19 cellular contexts compared by ENCODE assay signal in the genomic region with DNA sequence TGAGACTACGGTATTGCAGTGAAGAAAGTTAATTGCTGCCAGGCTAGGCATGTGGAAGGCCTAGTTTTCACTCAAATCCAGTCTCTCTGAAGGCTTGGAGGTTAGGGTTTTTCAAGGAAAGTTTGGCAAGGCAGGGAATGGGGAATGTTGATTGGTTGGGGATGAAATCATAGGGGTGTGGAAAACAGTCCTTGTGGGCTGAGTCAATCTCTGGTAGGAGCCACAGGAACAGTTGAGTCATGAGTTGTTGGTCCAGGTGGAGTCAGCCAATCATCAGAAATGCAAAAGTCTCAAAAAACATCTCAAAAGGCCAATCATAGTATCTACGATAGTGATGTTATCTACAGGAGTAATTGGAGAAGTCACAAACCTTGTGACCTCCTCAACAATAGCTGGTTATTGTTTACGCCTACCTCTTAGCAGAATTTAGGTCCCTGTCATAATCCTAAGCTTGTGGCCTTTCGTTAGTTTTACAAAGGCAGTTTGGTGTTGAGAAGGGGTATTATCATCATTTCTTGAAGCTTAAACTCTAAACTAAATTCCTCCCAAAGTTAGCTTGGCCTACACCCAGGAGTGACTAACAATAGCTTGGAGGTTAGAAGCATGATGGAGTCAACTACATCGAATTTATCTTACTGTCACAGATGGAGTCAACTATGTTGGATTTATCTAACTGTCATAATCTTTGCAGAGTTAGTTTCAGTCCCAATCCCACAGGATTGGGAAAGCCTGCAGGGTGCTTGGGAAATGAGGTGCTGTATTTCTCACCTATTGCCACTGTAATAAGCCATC. TPM values are rescaled to one million over a fixed set of nuclear protein-coding genes. Genes with fewer than 3 reads are reported as not detected.
DNase-seq lines count a peak whose midpoint lies in the region; ATAC-seq and TF ChIP-seq lines count a peak whose summit lies in the region.
"Had no signal": no experiment of that assay in that cellular context is flagged by ENCODE, and none has a peak within 500 bp of the region (broad histone marks: within the 10 kb centered on the region; RNA-seq: fewer than 3 reads in every experiment).

No MANE protein-coding gene starts in this region.

- CTCF ChIA-PET in activated CD4-positive, alpha-beta T cell treated with anti-CD3 and anti-CD28 coated beads, Interleukin-2, amount 10 ng/mL, durations not matched to agents 7 days and 5 days (lab: Charles Lee) = no interaction called here

- H3K9me3 ChIP-seq in endodermal cell (ENCODE audit: control insufficient read depth, low read length) (peaks cover 19% of the 10 kb centered on the region), gastroesophageal sphincter (no peaks in the 10 kb centered on the region)
- H3K9me3 ChIP-seq: BE2C, suprapubic skin had no signal

- no peaks in the 10 kb centered on the region for H3K4me1 Mint-ChIP-seq in endodermal cell
- H3K4me1 Mint-ChIP-seq in activated CD4-positive, alpha-beta T cell treated with anti-CD3 and anti-CD28 coated beads, Interleukin-2, amount 10 ng/mL, durations not matched to agents 7 days and 5 days = no peaks in the 10 kb centered on the region

- H2AK5ac ChIP-seq in mesendoderm (ENCODE audit: low read length) = no peak overlapping the region

- peak overlapping the region; percentile 3 for H3K4me3 ChIP-seq in endodermal cell (ENCODE audit: low read length)
- no peak overlapping the region for H3K4me3 ChIP-seq in mesendoderm (ENCODE audit: low read length)
- H3K4me3 ChIP-seq in gastroesophageal sphincter = no peak overlapping the region
- H3K4me3 ChIP-seq: suprapubic skin had no signal

- H3K9ac ChIP-seq in endodermal cell (ENCODE audit: extremely low read depth, low read length, poor library complexity, severe bottlenecking) (no peak overlapping the region), mesendoderm (ENCODE audit: low read length) (no peak overlapping the region)

- TF ChIP-seq POLR2A in gastroesophageal sphincter (IDR thresholded peaks at IDR 0.05) = no peak

- TF ChIP-seq CTCF in endodermal cell (conservative IDR thresholded peaks at IDR 0.05) = no peak
- TF ChIP-seq CTCF in gastroesophageal sphincter (IDR thresholded peaks at IDR 0.05) = no peak

- no peak overlapping the region for H2BK120ac ChIP-seq in mesendoderm (ENCODE audit: low read depth, low read length)

- H3K4me1 ChIP-seq in endodermal cell (ENCODE audit: control insufficient read depth, insufficient read depth, low read length) (no peaks in the 10 kb centered on the region), mesendoderm (ENCODE audit: control insufficient read depth, low read depth, low read length) (no peaks in the 10 kb centered on the region), gastroesophageal sphincter (peaks cover 0 to 17% (median 2%) of the 10 kb centered on the region in 3 donors)
- H3K4me1 ChIP-seq: BE2C had no signal

- ATAC-seq in gastroesophageal sphincter (no peak), HG03175 (IDR thresholded peaks at IDR 0.05; ENCODE audit: unreplicated experiment) (no peak)
- ATAC-seq: activated CD8-positive, alpha-beta T cell treated with anti-CD3 and anti-CD28 coated beads, Interleukin-2, amount 10 ng/mL, durations not matched to agents 7 days and 5 days; HepG2; left colon; Panc1 had no signal

- H3K18ac ChIP-seq in mesendoderm (ENCODE audit: low read length) = no peak overlapping the region

- DNase-seq in EH (ENCODE audit: low read depth) (peak; percentile 71), NCI-H69 (lab: John Stamatoyannopoulos, UW) (peak; percentile 44), endodermal cell (no peak), mesendoderm (peak; percentile 16)
- no peak for DNase-seq in activated CD4-positive, alpha-beta T cell treated with anti-CD3 and anti-CD28 coated beads, Interleukin-2, amount 10 ng/mL, durations not matched to agents 7 days and 5 days
- DNase-seq: activated CD8-positive, alpha-beta T cell treated with anti-CD3 and anti-CD28 coated beads, Interleukin-2, amount 10 ng/mL, durations not matched to agents 7 days and 5 days; BE2C; H9; hippocampal formation; left colon; NCI-H774; stimulated activated CD4-positive, alpha-beta T cell treated with anti-CD3 and anti-CD28 coated beads, Interleukin-2, amount 100 ng/mL, for 48 hours; SW 1271 had no signal

- H3K23ac ChIP-seq in mesendoderm (ENCODE audit: low read length) = no peak overlapping the region

- POLR2A ChIA-PET in activated CD4-positive, alpha-beta T cell treated with anti-CD3 and anti-CD28 coated beads, Interleukin-2, amount 10 ng/mL, durations not matched to agents 7 days and 5 days (lab: Charles Lee) = no interaction called here

- H3K36me3 ChIP-seq in endodermal cell (ENCODE audit: control insufficient read depth, insufficient read depth, low read length) (no peaks in the 10 kb centered on the region), mesendoderm (ENCODE audit: control insufficient read depth, insufficient read depth, low read length) (no peaks in the 10 kb centered on the region), gastroesophageal sphincter (no peaks in the 10 kb centered on the region)
- H3K36me3 ChIP-seq: BE2C, suprapubic skin had no signal

- H4K8ac ChIP-seq in mesendoderm (ENCODE audit: low read depth, low read length) = no peak overlapping the region

- H3K27ac ChIP-seq in endodermal cell (ENCODE audit: low read depth, low read length) (no peak overlapping the region), mesendoderm (ENCODE audit: low read depth, low read length) (no peak overlapping the region), gastroesophageal sphincter (peak overlapping the region in 1 of 4 donors; percentile 21)
- H3K27ac ChIP-seq: suprapubic skin had no signal

- H3K27me3 Mint-ChIP-seq in endodermal cell (ENCODE audit: insufficient read depth) = peaks cover 3% of the 10 kb centered on the region
- peaks cover 2% of the 10 kb centered on the region for H3K27me3 Mint-ChIP-seq in activated CD4-positive, alpha-beta T cell treated with anti-CD3 and anti-CD28 coated beads, Interleukin-2, amount 10 ng/mL, durations not matched to agents 7 days and 5 days

- WGBS in endodermal cell (ENCODE audit: insufficient coverage in 1 of 2, insufficient read length in 1 of 2), 2 experiments = 95 to 98% methylated on average over 3 to 4 of the region's 5 CpGs
- no CpG with 5 or more reads among the region's 5 CpGs for WGBS in mesendoderm (ENCODE audit: extremely low coverage, insufficient coverage, low lambda C conversion rate)
- 66 to 68% methylated on average over 4 to 5 of the region's 5 CpGs for WGBS in gastroesophageal sphincter (ENCODE audit: low coverage in 1 of 2), 2 donors

- no peak overlapping the region for H3K4me2 ChIP-seq in mesendoderm (ENCODE audit: low read length)

- H3K27me3 ChIP-seq in endodermal cell (ENCODE audit: control insufficient read depth, insufficient read depth, low read length, poor library complexity, severe bottlenecking) (no peaks in the 10 kb centered on the region), mesendoderm (ENCODE audit: insufficient read depth, low read length, poor library complexity) (no peaks in the 10 kb centered on the region), gastroesophageal sphincter (peaks cover 10% of the 10 kb centered on the region)
- H3K27me3 ChIP-seq: BE2C, suprapubic skin had no signal

- no peaks in the 10 kb centered on the region for H3K79me2 ChIP-seq in mesendoderm (ENCODE audit: control insufficient read depth, insufficient read depth, low read length)

- H4K5ac ChIP-seq in mesendoderm (ENCODE audit: low read length) = no peak overlapping the region

- no peak for TF ChIP-seq EP300 in gastroesophageal sphincter (IDR thresholded peaks at IDR 0.05)

- no peak overlapping the region for H3K4me3 Mint-ChIP-seq in endodermal cell
- no peak overlapping the region for H3K4me3 Mint-ChIP-seq in activated CD4-positive, alpha-beta T cell treated with anti-CD3 and anti-CD28 coated beads, Interleukin-2, amount 10 ng/mL, durations not matched to agents 7 days and 5 days
- H3K4me3 Mint-ChIP-seq: activated CD8-positive, alpha-beta T cell treated with anti-CD3 and anti-CD28 coated beads, Interleukin-2, amount 10 ng/mL, durations not matched to agents 7 days and 5 days; H9 had no signal

- no peak overlapping the region for H2BK5ac ChIP-seq in mesendoderm (ENCODE audit: low read length)

- no peak overlapping the region for H2BK15ac ChIP-seq in mesendoderm (replicated peaks; ENCODE audit: low read depth)

- no peak overlapping the region for H3K4ac ChIP-seq in mesendoderm (ENCODE audit: low read depth, low read length)

- no peak overlapping the region for H3K27ac Mint-ChIP-seq in endodermal cell
- no peak overlapping the region for H3K27ac Mint-ChIP-seq in activated CD4-positive, alpha-beta T cell treated with anti-CD3 and anti-CD28 coated beads, Interleukin-2, amount 10 ng/mL, durations not matched to agents 7 days and 5 days
- H3K27ac Mint-ChIP-seq: activated CD8-positive, alpha-beta T cell treated with anti-CD3 and anti-CD28 coated beads, Interleukin-2, amount 10 ng/mL, durations not matched to agents 7 days and 5 days; H9 had no signal

- H3K9me3 Mint-ChIP-seq in endodermal cell = peaks cover 15% of the 10 kb centered on the region
- H3K9me3 Mint-ChIP-seq in activated CD4-positive, alpha-beta T cell treated with anti-CD3 and anti-CD28 coated beads, Interleukin-2, amount 10 ng/mL, durations not matched to agents 7 days and 5 days = no peaks in the 10 kb centered on the region

- no peak overlapping the region for H3K56ac ChIP-seq in mesendoderm (ENCODE audit: low read length)

- H3K79me1 ChIP-seq in mesendoderm (ENCODE audit: low read length) = no peaks in the 10 kb centered on the region

- H3K36me3 Mint-ChIP-seq in endodermal cell (ENCODE audit: low read depth) = no peaks in the 10 kb centered on the region
- H3K36me3 Mint-ChIP-seq in activated CD4-positive, alpha-beta T cell treated with anti-CD3 and anti-CD28 coated beads, Interleukin-2, amount 10 ng/mL, durations not matched to agents 7 days and 5 days (ENCODE audit: low read depth) = no peaks in the 10 kb centered on the region

RNA-seq across cellular contexts. Expression of gene APCDD1, which starts 33.7 kb away (rescaled TPM):
- 1 to 10 TPM; 6.5 to 9.0 TPM for total RNA-seq in endodermal cell
- 149 TPM for polyA plus RNA-seq in endodermal cell (2013, experiment 1 of 2)
- polyA plus RNA-seq in endodermal cell (2013, experiment 2 of 2) = 140 TPM
- 34.5 TPM for polyA plus RNA-seq in mesendoderm (2013, experiment 1 of 2)
- 34.9 TPM for polyA plus RNA-seq in mesendoderm (2013, experiment 2 of 2)
- total RNA-seq in gastroesophageal sphincter = 100 to 1,000 TPM in 1 of 4 donors, 10 to 100 TPM in 3; 34.7 to 196 (median 41.3) TPM
- total RNA-seq in activated CD4-positive, alpha-beta T cell treated with anti-CD3 and anti-CD28 coated beads, Interleukin-2, amount 10 ng/mL, durations not matched to agents 7 days and 5 days = not detected
- total RNA-seq: activated CD8-positive, alpha-beta T cell treated with anti-CD3 and anti-CD28 coated beads, Interleukin-2, amount 10 ng/mL, durations not matched to agents 7 days and 5 days; epithelial cell of proximal tubule had no signal

Comparison
In these comparisons a context has a peak if more than half of its experiments do, and no peak if none do; other contexts are left out.
1. DNase-seq: peak in EH (single experiment), NCI-H69 (single experiment) and mesendoderm (single experiment); none in endodermal cell (single experiment) and activated CD4-positive, alpha-beta T cell treated with anti-CD3 and anti-CD28 coated beads, Interleukin-2, amount 10 ng/mL, durations not matched to agents 7 days and 5 days (single experiment).
2. RNA of gene APCDD1, which starts 33.7 kb away (total RNA-seq): 34.7 to 196 TPM in gastroesophageal sphincter and 6.5 to 9.0 TPM in endodermal cell; not detected in activated CD4-positive, alpha-beta T cell treated with anti-CD3 and anti-CD28 coated beads, Interleukin-2, amount 10 ng/mL, durations not matched to agents 7 days and 5 days; every median in the first group is over 4 times any median in the second.